ENCODE assay signal across 16 cellular contexts in the genomic region with DNA sequence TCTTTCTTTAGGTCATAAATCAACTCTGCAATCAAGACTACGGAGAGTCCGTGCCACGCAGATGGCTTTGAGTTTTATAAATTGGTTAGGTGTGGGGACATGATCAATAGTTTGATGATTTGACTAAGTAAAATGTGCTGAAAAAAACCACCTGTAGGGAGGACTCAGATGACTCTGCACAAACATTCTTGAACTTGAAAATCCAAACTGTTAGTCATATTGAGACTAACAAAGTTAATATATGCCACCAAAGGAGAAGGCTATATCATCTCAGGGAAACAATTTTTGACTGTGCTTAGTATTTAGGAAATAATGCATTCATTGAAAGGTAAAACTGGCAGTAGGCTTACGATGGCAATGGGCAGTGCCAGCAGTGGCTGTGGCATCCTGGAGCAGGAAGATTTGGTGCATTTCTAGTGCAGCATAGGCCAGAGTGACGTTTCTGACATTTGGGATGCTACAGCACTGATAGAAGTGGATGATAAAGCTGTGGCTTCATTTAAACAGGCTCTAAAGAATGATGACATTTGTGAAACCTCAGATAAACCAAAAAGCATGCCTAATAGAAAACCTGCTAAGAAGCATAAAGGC.
DNase-seq lines count a peak whose midpoint lies in the region; ATAC-seq and FAIRE-seq lines count a peak whose summit lies in the region.
"Had no signal": no experiment of that assay in that cellular context is flagged by ENCODE, and none has a peak within 500 bp of the region (broad histone marks: within the 10 kb centered on the region; RNA-seq: fewer than 3 reads in every experiment).

No MANE protein-coding gene starts in this region.

- ATAC-seq in GM18499 (IDR thresholded peaks at IDR 0.05; ENCODE audit: insufficient read depth, unreplicated experiment) (peak; percentile 72), HG02763 (IDR thresholded peaks at IDR 0.05; ENCODE audit: unreplicated experiment) (peak; percentile 81), HG03558 (IDR thresholded peaks at IDR 0.05; ENCODE audit: extremely low read depth, unreplicated experiment) (peak; percentile 90), GM21515 (IDR thresholded peaks at IDR 0.05; ENCODE audit: unreplicated experiment) (no peak)
- ATAC-seq: sciatic nerve had no signal

- FAIRE-seq in GM19239 (lab: Jason Lieb, UNC) = peak; percentile 70
- FAIRE-seq: endometrium had no signal

- in situ Hi-C loops in KBM-7 (cut with MboI; ENCODE audit: low pct_unique_long_range_greater_than_20kb, low sequenced_read_pairs) = no loop called here

- DNase-seq in GM19239 (ENCODE audit: insufficient read length, low spot score) (no peak), DMS153 treated with DMSO at 0.1 percent for 48 hours (lab: John Stamatoyannopoulos, UW; ENCODE audit: unreplicated experiment) (no peak), KBM-7 (no peak), NCI-H2227 treated with DMSO at 0.1 percent for 48 hours (lab: John Stamatoyannopoulos, UW) (no peak)
- DNase-seq: activated B cell treated with CpG ODN at 0.5 μM for 24 hours, amniotic stem cell, GDM1, NCI-H510A treated with DMSO at 0.1 percent for 48 hours, SHP77 treated with DMSO at 0.1 percent for 48 hours, uterus had no signal
